Comparison of ENCODE assay signal across 1 cellular context in the genomic region with DNA sequence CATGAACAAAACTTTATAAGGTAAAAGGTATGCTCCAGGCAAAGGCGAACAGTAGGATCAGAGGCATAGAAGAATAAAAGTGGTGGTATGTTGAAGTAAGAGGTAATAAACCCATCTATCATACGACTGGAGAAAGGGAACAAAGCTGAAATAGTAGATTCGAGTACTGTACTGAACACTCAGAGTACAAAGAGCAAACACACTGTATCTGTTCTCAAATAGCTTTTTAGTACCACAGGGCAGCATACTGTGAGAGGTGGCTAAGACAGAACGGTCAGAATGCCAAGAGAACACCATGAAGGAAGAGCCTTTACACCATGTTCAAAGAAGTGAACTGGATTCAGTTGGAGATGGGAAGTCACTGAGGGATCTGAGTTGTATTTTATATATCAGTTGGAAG.
TF ChIP-seq lines count a peak whose summit lies in the region.

No MANE protein-coding gene starts in this region.

TF ChIP-seq in GM23338, 12 proteins besides CTCF, POLR2A, EP300 and RAD21 (continued from another document):
- TF ChIP-seq, protein P1, sequence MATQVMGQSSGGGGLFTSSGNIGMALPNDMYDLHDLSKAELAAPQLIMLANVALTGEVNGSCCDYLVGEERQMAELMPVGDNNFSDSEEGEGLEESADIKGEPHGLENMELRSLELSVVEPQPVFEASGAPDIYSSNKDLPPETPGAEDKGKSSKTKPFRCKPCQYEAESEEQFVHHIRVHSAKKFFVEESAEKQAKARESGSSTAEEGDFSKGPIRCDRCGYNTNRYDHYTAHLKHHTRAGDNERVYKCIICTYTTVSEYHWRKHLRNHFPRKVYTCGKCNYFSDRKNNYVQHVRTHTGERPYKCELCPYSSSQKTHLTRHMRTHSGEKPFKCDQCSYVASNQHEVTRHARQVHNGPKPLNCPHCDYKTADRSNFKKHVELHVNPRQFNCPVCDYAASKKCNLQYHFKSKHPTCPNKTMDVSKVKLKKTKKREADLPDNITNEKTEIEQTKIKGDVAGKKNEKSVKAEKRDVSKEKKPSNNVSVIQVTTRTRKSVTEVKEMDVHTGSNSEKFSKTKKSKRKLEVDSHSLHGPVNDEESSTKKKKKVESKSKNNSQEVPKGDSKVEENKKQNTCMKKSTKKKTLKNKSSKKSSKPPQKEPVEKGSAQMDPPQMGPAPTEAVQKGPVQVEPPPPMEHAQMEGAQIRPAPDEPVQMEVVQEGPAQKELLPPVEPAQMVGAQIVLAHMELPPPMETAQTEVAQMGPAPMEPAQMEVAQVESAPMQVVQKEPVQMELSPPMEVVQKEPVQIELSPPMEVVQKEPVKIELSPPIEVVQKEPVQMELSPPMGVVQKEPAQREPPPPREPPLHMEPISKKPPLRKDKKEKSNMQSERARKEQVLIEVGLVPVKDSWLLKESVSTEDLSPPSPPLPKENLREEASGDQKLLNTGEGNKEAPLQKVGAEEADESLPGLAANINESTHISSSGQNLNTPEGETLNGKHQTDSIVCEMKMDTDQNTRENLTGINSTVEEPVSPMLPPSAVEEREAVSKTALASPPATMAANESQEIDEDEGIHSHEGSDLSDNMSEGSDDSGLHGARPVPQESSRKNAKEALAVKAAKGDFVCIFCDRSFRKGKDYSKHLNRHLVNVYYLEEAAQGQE (IDR thresholded peaks at IDR 0.05; ENCODE audit: unreplicated experiment): no peak
- TF ChIP-seq, protein P2, sequence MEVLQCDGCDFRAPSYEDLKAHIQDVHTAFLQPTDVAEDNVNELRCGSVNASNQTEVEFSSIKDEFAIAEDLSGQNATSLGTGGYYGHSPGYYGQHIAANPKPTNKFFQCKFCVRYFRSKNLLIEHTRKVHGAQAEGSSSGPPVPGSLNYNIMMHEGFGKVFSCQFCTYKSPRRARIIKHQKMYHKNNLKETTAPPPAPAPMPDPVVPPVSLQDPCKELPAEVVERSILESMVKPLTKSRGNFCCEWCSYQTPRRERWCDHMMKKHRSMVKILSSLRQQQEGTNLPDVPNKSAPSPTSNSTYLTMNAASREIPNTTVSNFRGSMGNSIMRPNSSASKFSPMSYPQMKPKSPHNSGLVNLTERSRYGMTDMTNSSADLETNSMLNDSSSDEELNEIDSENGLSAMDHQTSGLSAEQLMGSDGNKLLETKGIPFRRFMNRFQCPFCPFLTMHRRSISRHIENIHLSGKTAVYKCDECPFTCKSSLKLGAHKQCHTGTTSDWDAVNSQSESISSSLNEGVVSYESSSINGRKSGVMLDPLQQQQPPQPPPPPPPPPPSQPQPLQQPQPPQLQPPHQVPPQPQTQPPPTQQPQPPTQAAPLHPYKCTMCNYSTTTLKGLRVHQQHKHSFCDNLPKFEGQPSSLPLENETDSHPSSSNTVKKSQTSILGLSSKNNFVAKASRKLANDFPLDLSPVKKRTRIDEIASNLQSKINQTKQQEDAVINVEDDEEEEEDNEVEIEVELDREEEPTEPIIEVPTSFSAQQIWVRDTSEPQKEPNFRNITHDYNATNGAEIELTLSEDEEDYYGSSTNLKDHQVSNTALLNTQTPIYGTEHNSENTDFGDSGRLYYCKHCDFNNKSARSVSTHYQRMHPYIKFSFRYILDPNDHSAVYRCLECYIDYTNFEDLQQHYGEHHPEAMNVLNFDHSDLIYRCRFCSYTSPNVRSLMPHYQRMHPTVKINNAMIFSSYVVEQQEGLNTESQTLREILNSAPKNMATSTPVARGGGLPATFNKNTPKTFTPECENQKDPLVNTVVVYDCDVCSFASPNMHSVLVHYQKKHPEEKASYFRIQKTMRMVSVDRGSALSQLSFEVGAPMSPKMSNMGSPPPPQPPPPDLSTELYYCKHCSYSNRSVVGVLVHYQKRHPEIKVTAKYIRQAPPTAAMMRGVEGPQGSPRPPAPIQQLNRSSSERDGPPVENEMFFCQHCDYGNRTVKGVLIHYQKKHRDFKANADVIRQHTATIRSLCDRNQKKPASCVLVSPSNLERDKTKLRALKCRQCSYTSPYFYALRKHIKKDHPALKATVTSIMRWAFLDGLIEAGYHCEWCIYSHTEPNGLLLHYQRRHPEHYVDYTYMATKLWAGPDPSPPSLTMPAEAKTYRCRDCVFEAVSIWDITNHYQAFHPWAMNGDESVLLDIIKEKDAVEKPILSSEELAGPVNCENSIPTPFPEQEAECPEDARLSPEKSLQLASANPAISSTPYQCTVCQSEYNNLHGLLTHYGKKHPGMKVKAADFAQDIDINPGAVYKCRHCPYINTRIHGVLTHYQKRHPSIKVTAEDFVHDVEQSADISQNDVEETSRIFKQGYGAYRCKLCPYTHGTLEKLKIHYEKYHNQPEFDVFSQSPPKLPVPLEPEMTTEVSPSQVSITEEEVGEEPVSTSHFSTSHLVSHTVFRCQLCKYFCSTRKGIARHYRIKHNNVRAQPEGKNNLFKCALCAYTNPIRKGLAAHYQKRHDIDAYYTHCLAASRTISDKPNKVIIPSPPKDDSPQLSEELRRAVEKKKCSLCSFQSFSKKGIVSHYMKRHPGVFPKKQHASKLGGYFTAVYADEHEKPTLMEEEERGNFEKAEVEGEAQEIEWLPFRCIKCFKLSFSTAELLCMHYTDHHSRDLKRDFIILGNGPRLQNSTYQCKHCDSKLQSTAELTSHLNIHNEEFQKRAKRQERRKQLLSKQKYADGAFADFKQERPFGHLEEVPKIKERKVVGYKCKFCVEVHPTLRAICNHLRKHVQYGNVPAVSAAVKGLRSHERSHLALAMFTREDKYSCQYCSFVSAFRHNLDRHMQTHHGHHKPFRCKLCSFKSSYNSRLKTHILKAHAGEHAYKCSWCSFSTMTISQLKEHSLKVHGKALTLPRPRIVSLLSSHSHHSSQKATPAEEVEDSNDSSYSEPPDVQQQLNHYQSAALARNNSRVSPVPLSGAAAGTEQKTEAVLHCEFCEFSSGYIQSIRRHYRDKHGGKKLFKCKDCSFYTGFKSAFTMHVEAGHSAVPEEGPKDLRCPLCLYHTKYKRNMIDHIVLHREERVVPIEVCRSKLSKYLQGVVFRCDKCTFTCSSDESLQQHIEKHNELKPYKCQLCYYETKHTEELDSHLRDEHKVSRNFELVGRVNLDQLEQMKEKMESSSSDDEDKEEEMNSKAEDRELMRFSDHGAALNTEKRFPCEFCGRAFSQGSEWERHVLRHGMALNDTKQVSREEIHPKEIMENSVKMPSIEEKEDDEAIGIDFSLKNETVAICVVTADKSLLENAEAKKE (CRISPR knock-in tag; IDR thresholded peaks at IDR 0.05): no peak
